1 cellular context compared by ENCODE assay signal in genomic region chr12:48118491-48118890, GRCh38.
TF ChIP-seq lines count a peak whose summit lies in the region.

No MANE protein-coding gene starts in this region.

TF ChIP-seq in IMR-90, 13 proteins besides CTCF, POLR2A, EP300 and RAD21 (continued from another document):
- TF ChIP-seq ELK1 (IDR thresholded peaks at IDR 0.05; ENCODE audit: borderline replicate concordance, low read depth, low read length), result no peak
- TF ChIP-seq RFX5 (IDR thresholded peaks at IDR 0.05; ENCODE audit: low read depth, low read length), result no peak
- no peak for TF ChIP-seq MXI1 (IDR thresholded peaks at IDR 0.05; ENCODE audit: borderline replicate concordance, low read depth, low read length)
- TF ChIP-seq MAZ (IDR thresholded peaks at IDR 0.05; ENCODE audit: borderline replicate concordance, low read depth, low read length), result no peak
- TF ChIP-seq USF2 (IDR thresholded peaks at IDR 0.05; ENCODE audit: low read depth, low read length), result no peak
TF ChIP-seq in IMR-90: peak in this region for 0.
